8 cellular contexts compared by ENCODE assay signal in genomic region chr12:48157016-48157888, GRCh38. TPM values are rescaled to one million over a fixed set of nuclear protein-coding genes. Genes with fewer than 3 reads are reported as not detected.
A peak's percentile ranks its signal among the peaks of the same experiment; 100 is the strongest.
DNase-seq lines count a peak whose midpoint lies in the region; ATAC-seq, FAIRE-seq and TF ChIP-seq lines count a peak whose summit lies in the region.

Gene ASB8, minus strand, starts transcription at chr12:48157515. Its CDS starts 4,019 bp downstream, at chr12:48153496.

- TF ChIP-seq CTCF in AG09309 (IDR thresholded peaks at IDR 0.05; ENCODE audit: control insufficient read depth, insufficient read depth, low read depth, low read length, missing control alignments) (peak; percentile 45), WI38 (IDR thresholded peaks at IDR 0.05; ENCODE audit: low read depth, low read length) (peak; percentile 24; the same call in 1 of the 2 replicates), bronchial epithelial cell (IDR thresholded peaks at IDR 0.05; ENCODE audit: insufficient read depth, low read length, severe bottlenecking) (peak; percentile 59)

- H3K4me3 ChIP-seq in AG09309 (ENCODE audit: control insufficient read depth, low read depth, low read length) (peak within 1 kb of the TSS; percentile 79), WI38 (ENCODE audit: low read depth, low read length) (peak within 1 kb of the TSS; percentile 98), bronchial epithelial cell (ENCODE audit: low read depth, low read length) (peak within 1 kb of the TSS; percentile 73), small intestine (ENCODE audit: low read depth in 1 of 2, low read length in 2 of 2) (peak within 1 kb of the TSS; percentile 61 to 85)

- H3K36me3 ChIP-seq in bronchial epithelial cell (ENCODE audit: control insufficient read depth, insufficient read depth, low read length) (no peaks in the 10 kb centered on the region), small intestine (ENCODE audit: control insufficient read depth in 2 of 2, insufficient read depth in 2 of 2, low read length in 2 of 2) (no peaks in the 10 kb centered on the region)

- H3K27me3 ChIP-seq in bronchial epithelial cell (ENCODE audit: control insufficient read depth, insufficient read depth, low read length) (no peaks in the 10 kb centered on the region), small intestine (ENCODE audit: control insufficient read depth in 2 of 2, insufficient read depth in 2 of 2, low read length in 2 of 2) (no peaks in the 10 kb centered on the region)

- DNase-seq in AG09309 (ENCODE audit: low read depth) (peak; percentile 91), NCI-H2227 treated with DMSO at 0.1 percent for 48 hours (lab: John Stamatoyannopoulos, UW) (peak; percentile 96), bronchial epithelial cell (ENCODE audit: low read depth) (peak; percentile 95), iPS-NIHi11 (ENCODE audit: low spot score) (peak; percentile 97), small intestine (peak; percentile 98)

- H3K4me1 ChIP-seq in small intestine (ENCODE audit: control insufficient read depth in 2 of 2, insufficient read depth in 1 of 2, low read depth in 1 of 2, low read length in 1 of 2), result no peaks in the 10 kb centered on the region

- ATAC-seq in GM18909 (IDR thresholded peaks at IDR 0.05; ENCODE audit: poor library complexity, unreplicated experiment), result peak; percentile 92
- peak; percentile 95 for ATAC-seq in HG03175 (IDR thresholded peaks at IDR 0.05; ENCODE audit: unreplicated experiment)

- WGBS in small intestine, 3 donors, result 0% methylated on average over 56 of the region's 56 CpGs

- H3K27ac ChIP-seq in small intestine (ENCODE audit: low read depth in 1 of 2, low read length in 1 of 2), result peak within 1 kb of the TSS; percentile 80 to 91

- peak; percentile 40 for FAIRE-seq in bronchial epithelial cell (lab: Jason Lieb, UNC)
- no peak for FAIRE-seq in small intestine (lab: Jason Lieb, UNC)

- H3K9me3 ChIP-seq in small intestine (ENCODE audit: control insufficient read depth, low read depth), result no peaks in the 10 kb centered on the region

RNA-seq across cellular contexts. Expression of gene ASB8, which starts in this region (rescaled TPM):
- total RNA-seq in bronchial epithelial cell, result 9.5 and 17.3 TPM in 2 replicates
- polyA plus RNA-seq in small intestine, result 10 to 100 TPM; 17.6 to 26.4 (median 21.6) TPM

Comparison
In these comparisons a context has a peak if more than half of its experiments do, and no peak if none do; other contexts are left out.
1. Peak in every context shown above with its lines: DNase-seq, ATAC-seq, H3K4me3 ChIP-seq and H3K27ac ChIP-seq.